ENCODE assay signal across 1 cellular context in genomic region chr2:135885709-135886108, GRCh38.
TF ChIP-seq lines count a peak whose summit lies in the region.

No MANE protein-coding gene starts in this region.

TF ChIP-seq in H1, 55 proteins besides CTCF, POLR2A, EP300 and RAD21:
- no peak for TF ChIP-seq ASH2L (IDR thresholded peaks at IDR 0.05; ENCODE audit: low read length)
- TF ChIP-seq SP2 (IDR thresholded peaks at IDR 0.05; ENCODE audit: low read length) = no peak
- no peak for TF ChIP-seq ZNF274 (IDR thresholded peaks at IDR 0.05; ENCODE audit: borderline replicate concordance, extremely low read depth, low read length)
- no peak for TF ChIP-seq POU5F1 (IDR thresholded peaks at IDR 0.05; ENCODE audit: low read depth, low read length)
